In genomic region chr19:39818626-39819097, GRCh38 we compare ENCODE assay signal across 18 cellular contexts. TPM values are rescaled to one million over a fixed set of nuclear protein-coding genes. Genes with fewer than 3 reads are reported as not detected.
A peak's percentile ranks its signal among the peaks of the same experiment; 100 is the strongest.
DNase-seq lines count a peak whose midpoint lies in the region; ATAC-seq, FAIRE-seq and TF ChIP-seq lines count a peak whose summit lies in the region.
"Had no signal": no experiment of that assay in that cellular context is flagged by ENCODE, and none has a peak within 500 bp of the region (broad histone marks: within the 10 kb centered on the region; RNA-seq: fewer than 3 reads in every experiment).

No MANE protein-coding gene starts in this region.

- no peaks in the 10 kb centered on the region for H3K9me3 ChIP-seq in kidney (ENCODE audit: control insufficient read depth in 1 of 2, low read length in 2 of 2)
- H3K9me3 ChIP-seq: mucosa of descending colon had no signal

- no peak overlapping the region for H3K4me3 Mint-ChIP-seq in activated CD8-positive, alpha-beta T cell treated with anti-CD3 and anti-CD28 coated beads for 36 hours
- no peak overlapping the region for H3K4me3 Mint-ChIP-seq in activated CD8-positive, alpha-beta T cell treated with anti-CD3 and anti-CD28 coated beads, Interleukin-2, amount 10 ng/mL, durations not matched to agents 7 days and 5 days
- no peak overlapping the region for H3K4me3 Mint-ChIP-seq in stimulated activated memory B cell treated with anti-CD40 and anti-IgM and Interleukin-4, amounts not matched to agents 10 μg/mL and 1 μg/mL and 100 μg/mL, for 72 hours
- no peak overlapping the region for H3K4me3 Mint-ChIP-seq in activated CD4-positive, alpha-beta T cell treated with anti-CD3 and anti-CD28 coated beads, Interleukin-2, amount 10 ng/mL, durations not matched to agents 7 days and 5 days
- H3K4me3 Mint-ChIP-seq: IgD-negative memory B cell had no signal

- H3K27ac Mint-ChIP-seq in activated CD8-positive, alpha-beta T cell treated with anti-CD3 and anti-CD28 coated beads for 36 hours = no peak overlapping the region
- H3K27ac Mint-ChIP-seq in activated CD8-positive, alpha-beta T cell treated with anti-CD3 and anti-CD28 coated beads, Interleukin-2, amount 10 ng/mL, durations not matched to agents 7 days and 5 days = no peak overlapping the region
- peak overlapping the region; percentile 84 for H3K27ac Mint-ChIP-seq in stimulated activated memory B cell treated with anti-CD40 and anti-IgM and Interleukin-4, amounts not matched to agents 10 μg/mL and 1 μg/mL and 100 μg/mL, for 72 hours
- H3K27ac Mint-ChIP-seq in activated CD4-positive, alpha-beta T cell treated with anti-CD3 and anti-CD28 coated beads, Interleukin-2, amount 10 ng/mL, durations not matched to agents 7 days and 5 days = no peak overlapping the region

- DNase-seq in activated CD8-positive, alpha-beta T cell treated with anti-CD3 and anti-CD28 coated beads for 36 hours = no peak
- DNase-seq in activated CD8-positive, alpha-beta T cell treated with anti-CD3 and anti-CD28 coated beads, Interleukin-2, amount 10 ng/mL, durations not matched to agents 7 days and 5 days = no peak
- DNase-seq in kidney = no peak
- no peak for DNase-seq in NCI-H2227 treated with DMSO at 0.1 percent for 48 hours (lab: John Stamatoyannopoulos, UW)
- DNase-seq in activated CD4-positive, alpha-beta T cell treated with anti-CD3 and anti-CD28 coated beads, Interleukin-2, amount 10 ng/mL, durations not matched to agents 7 days and 5 days = no peak
- DNase-seq: DMS 273 treated with DMSO at 0.1 percent for 48 hours, mucosa of descending colon, NCI-H187 treated with DMSO at 0.1 percent for 48 hours, retina had no signal

- H3K4me3 ChIP-seq in kidney (ENCODE audit: low read length in 2 of 2) = no peak overlapping the region
- H3K4me3 ChIP-seq: mucosa of descending colon had no signal

- peaks cover 6% of the 10 kb centered on the region for H3K36me3 Mint-ChIP-seq in activated CD8-positive, alpha-beta T cell treated with anti-CD3 and anti-CD28 coated beads for 36 hours (ENCODE audit: low read depth)
- peaks cover 1% of the 10 kb centered on the region for H3K36me3 Mint-ChIP-seq in activated CD8-positive, alpha-beta T cell treated with anti-CD3 and anti-CD28 coated beads, Interleukin-2, amount 10 ng/mL, durations not matched to agents 7 days and 5 days (ENCODE audit: low read depth)
- peaks cover 26% of the 10 kb centered on the region for H3K36me3 Mint-ChIP-seq in stimulated activated memory B cell treated with anti-CD40 and anti-IgM and Interleukin-4, amounts not matched to agents 10 μg/mL and 1 μg/mL and 100 μg/mL, for 72 hours
- peaks cover 5% of the 10 kb centered on the region for H3K36me3 Mint-ChIP-seq in activated CD4-positive, alpha-beta T cell treated with anti-CD3 and anti-CD28 coated beads, Interleukin-2, amount 10 ng/mL, durations not matched to agents 7 days and 5 days (ENCODE audit: low read depth)
- H3K36me3 Mint-ChIP-seq: IgD-negative memory B cell had no signal

- CTCF ChIA-PET in activated CD8-positive, alpha-beta T cell treated with anti-CD3 and anti-CD28 coated beads for 36 hours (lab: Charles Lee) = interaction anchor here (1.2 to 1.8 kb wide), 2 partner anchors 26 kb away, joined by 3 to 4 read pairs; no protein-coding TSS in a partner anchor
- CTCF ChIA-PET in activated CD8-positive, alpha-beta T cell treated with anti-CD3 and anti-CD28 coated beads, Interleukin-2, amount 10 ng/mL, durations not matched to agents 7 days and 5 days (lab: Charles Lee) = interaction anchor here (0.9 to 1.9 kb wide), 3 partner anchors 15 to 26 kb away, joined by 3 to 5 read pairs (median 4); partner anchors contain the start of gene DYRK1B
- CTCF ChIA-PET in activated CD4-positive, alpha-beta T cell treated with anti-CD3 and anti-CD28 coated beads, Interleukin-2, amount 10 ng/mL, durations not matched to agents 7 days and 5 days (lab: Charles Lee) = no interaction called here

- H3K27me3 Mint-ChIP-seq in activated CD8-positive, alpha-beta T cell treated with anti-CD3 and anti-CD28 coated beads for 36 hours = no peaks in the 10 kb centered on the region
- no peaks in the 10 kb centered on the region for H3K27me3 Mint-ChIP-seq in activated CD8-positive, alpha-beta T cell treated with anti-CD3 and anti-CD28 coated beads, Interleukin-2, amount 10 ng/mL, durations not matched to agents 7 days and 5 days (ENCODE audit: low read depth)
- no peaks in the 10 kb centered on the region for H3K27me3 Mint-ChIP-seq in stimulated activated memory B cell treated with anti-CD40 and anti-IgM and Interleukin-4, amounts not matched to agents 10 μg/mL and 1 μg/mL and 100 μg/mL, for 72 hours
- H3K27me3 Mint-ChIP-seq in activated CD4-positive, alpha-beta T cell treated with anti-CD3 and anti-CD28 coated beads, Interleukin-2, amount 10 ng/mL, durations not matched to agents 7 days and 5 days = no peaks in the 10 kb centered on the region
- H3K27me3 Mint-ChIP-seq: IgD-negative memory B cell had no signal

- H3K36me3 ChIP-seq in kidney (ENCODE audit: control insufficient read depth in 1 of 2, insufficient read depth in 2 of 2, low read length in 2 of 2) = peaks cover 0 to 2% of the 10 kb centered on the region in 2 donors

- POLR2A ChIA-PET in activated CD8-positive, alpha-beta T cell treated with anti-CD3 and anti-CD28 coated beads for 36 hours (lab: Charles Lee) = interaction anchor here (0.9 to 1.4 kb wide), 2 partner anchors 8 to 27 kb away, joined by 3 read pairs; no protein-coding TSS in a partner anchor
- POLR2A ChIA-PET in activated CD8-positive, alpha-beta T cell treated with anti-CD3 and anti-CD28 coated beads, Interleukin-2, amount 10 ng/mL, durations not matched to agents 7 days and 5 days (lab: Charles Lee) = no interaction called here
- POLR2A ChIA-PET in activated CD4-positive, alpha-beta T cell treated with anti-CD3 and anti-CD28 coated beads, Interleukin-2, amount 10 ng/mL, durations not matched to agents 7 days and 5 days (lab: Charles Lee) = no interaction called here

- H3K4me1 ChIP-seq in kidney (ENCODE audit: control insufficient read depth in 1 of 2, insufficient read depth in 1 of 2, low read depth in 1 of 2, low read length in 2 of 2) = peaks cover 2 to 3% of the 10 kb centered on the region in 2 donors

- no peaks in the 10 kb centered on the region for H3K9me3 Mint-ChIP-seq in activated CD8-positive, alpha-beta T cell treated with anti-CD3 and anti-CD28 coated beads for 36 hours
- H3K9me3 Mint-ChIP-seq in activated CD8-positive, alpha-beta T cell treated with anti-CD3 and anti-CD28 coated beads, Interleukin-2, amount 10 ng/mL, durations not matched to agents 7 days and 5 days (ENCODE audit: insufficient read depth) = no peaks in the 10 kb centered on the region
- no peaks in the 10 kb centered on the region for H3K9me3 Mint-ChIP-seq in stimulated activated memory B cell treated with anti-CD40 and anti-IgM and Interleukin-4, amounts not matched to agents 10 μg/mL and 1 μg/mL and 100 μg/mL, for 72 hours
- H3K9me3 Mint-ChIP-seq in activated CD4-positive, alpha-beta T cell treated with anti-CD3 and anti-CD28 coated beads, Interleukin-2, amount 10 ng/mL, durations not matched to agents 7 days and 5 days = no peaks in the 10 kb centered on the region
- H3K9me3 Mint-ChIP-seq: IgD-negative memory B cell had no signal

- ATAC-seq in activated CD8-positive, alpha-beta T cell treated with anti-CD3 and anti-CD28 coated beads for 36 hours = peak; percentile 58
- ATAC-seq in activated CD8-positive, alpha-beta T cell treated with anti-CD3 and anti-CD28 coated beads, Interleukin-2, amount 10 ng/mL, durations not matched to agents 7 days and 5 days = no peak
- ATAC-seq in GM21528 (IDR thresholded peaks at IDR 0.05; ENCODE audit: low FRiP score, unreplicated experiment) (peak; percentile 59), HG03442 (IDR thresholded peaks at IDR 0.05; ENCODE audit: unreplicated experiment) (peak; percentile 72)
- peak; percentile 98 for ATAC-seq in stimulated activated memory B cell treated with anti-CD40 and anti-IgM and Interleukin-4, amounts not matched to agents 10 μg/mL and 1 μg/mL and 100 μg/mL, for 72 hours
- ATAC-seq: mucosa of descending colon had no signal

- peaks cover 17% of the 10 kb centered on the region for H3K4me1 Mint-ChIP-seq in activated CD8-positive, alpha-beta T cell treated with anti-CD3 and anti-CD28 coated beads for 36 hours (ENCODE audit: low read depth)
- H3K4me1 Mint-ChIP-seq in activated CD8-positive, alpha-beta T cell treated with anti-CD3 and anti-CD28 coated beads, Interleukin-2, amount 10 ng/mL, durations not matched to agents 7 days and 5 days (ENCODE audit: low read depth) = peaks cover 2% of the 10 kb centered on the region
- H3K4me1 Mint-ChIP-seq in stimulated activated memory B cell treated with anti-CD40 and anti-IgM and Interleukin-4, amounts not matched to agents 10 μg/mL and 1 μg/mL and 100 μg/mL, for 72 hours = peaks cover 37% of the 10 kb centered on the region
- H3K4me1 Mint-ChIP-seq in activated CD4-positive, alpha-beta T cell treated with anti-CD3 and anti-CD28 coated beads, Interleukin-2, amount 10 ng/mL, durations not matched to agents 7 days and 5 days = peaks cover 2% of the 10 kb centered on the region

- no peak overlapping the region for H3K27ac ChIP-seq in kidney (ENCODE audit: low read depth in 2 of 2, low read length in 2 of 2)

- FAIRE-seq in kidney (lab: Jason Lieb, UNC) = no peak
- FAIRE-seq: A204.1 had no signal

- TF ChIP-seq CTCF in activated CD8-positive, alpha-beta T cell treated with anti-CD3 and anti-CD28 coated beads for 36 hours (IDR thresholded peaks at IDR 0.05) = no peak
- no peak for TF ChIP-seq CTCF in kidney (IDR thresholded peaks at IDR 0.05; ENCODE audit: borderline replicate concordance, extremely low read depth, insufficient read depth)

- no peak overlapping the region for H3K9ac ChIP-seq in kidney (ENCODE audit: low read length in 2 of 2)

- intact Hi-C loops in activated CD8-positive, alpha-beta T cell treated with anti-CD3 and anti-CD28 coated beads for 36 hours (cut with micrococcal nuclease) = no loop called here
- intact Hi-C loops in kidney (cut with DNase I) = no loop called here

RNA-seq across cellular contexts. Expression of gene DYRK1B, which starts 15.3 kb away (rescaled TPM):
- total RNA-seq in activated CD8-positive, alpha-beta T cell treated with anti-CD3 and anti-CD28 coated beads for 36 hours = 1 to 10 TPM; 5.4 to 7.0 TPM
- total RNA-seq in activated CD8-positive, alpha-beta T cell treated with anti-CD3 and anti-CD28 coated beads, Interleukin-2, amount 10 ng/mL, durations not matched to agents 7 days and 5 days = 1 to 10 TPM; 7.5 to 8.5 TPM
- 28.9 TPM for total RNA-seq in kidney
- 18.9 TPM for polyA plus RNA-seq in kidney (ENCODE audit: insufficient read depth, low read depth, low replicate concordance)
- total RNA-seq in activated CD4-positive, alpha-beta T cell treated with anti-CD3 and anti-CD28 coated beads, Interleukin-2, amount 10 ng/mL, durations not matched to agents 7 days and 5 days = 10 to 100 TPM; 10.9 to 11.5 TPM

RNA-seq across cellular contexts. Expression of gene FBL, which starts 27.5 kb away (rescaled TPM):
- total RNA-seq in activated CD8-positive, alpha-beta T cell treated with anti-CD3 and anti-CD28 coated beads for 36 hours = 100 to 1,000 TPM; 901 to 905 TPM
- total RNA-seq in activated CD8-positive, alpha-beta T cell treated with anti-CD3 and anti-CD28 coated beads, Interleukin-2, amount 10 ng/mL, durations not matched to agents 7 days and 5 days = 100 to 1,000 TPM; 385 to 399 TPM
- 165 TPM for total RNA-seq in kidney
- polyA plus RNA-seq in kidney (ENCODE audit: insufficient read depth, low read depth, low replicate concordance) = 155 TPM
- 100 to 1,000 TPM; 330 to 377 TPM for total RNA-seq in activated CD4-positive, alpha-beta T cell treated with anti-CD3 and anti-CD28 coated beads, Interleukin-2, amount 10 ng/mL, durations not matched to agents 7 days and 5 days

RNA-seq across cellular contexts. Expression of gene LEUTX, which starts 40.0 kb away (rescaled TPM):
- not detected for total RNA-seq in activated CD8-positive, alpha-beta T cell treated with anti-CD3 and anti-CD28 coated beads for 36 hours
- total RNA-seq in activated CD8-positive, alpha-beta T cell treated with anti-CD3 and anti-CD28 coated beads, Interleukin-2, amount 10 ng/mL, durations not matched to agents 7 days and 5 days = not detected
- total RNA-seq in kidney = not detected
- not detected for polyA plus RNA-seq in kidney (ENCODE audit: insufficient read depth, low read depth, low replicate concordance)
- not detected for total RNA-seq in activated CD4-positive, alpha-beta T cell treated with anti-CD3 and anti-CD28 coated beads, Interleukin-2, amount 10 ng/mL, durations not matched to agents 7 days and 5 days
- total RNA-seq: activated CD8-positive, alpha-beta memory T cell treated with anti-CD3 and anti-CD28 coated beads for 36 hours; mucosa of descending colon; OCI-LY7; T-helper 1 cell treated with Interleukin-12 subunit alpha and Interleukin-12 subunit beta and Interleukin-4 antibody, amounts not matched to agents 30 ng/mL and 1 ng/mL, for 36 hours; temporal lobe had no signal
- polyA plus RNA-seq: IgD-negative memory B cell had no signal
